In the genomic region with DNA sequence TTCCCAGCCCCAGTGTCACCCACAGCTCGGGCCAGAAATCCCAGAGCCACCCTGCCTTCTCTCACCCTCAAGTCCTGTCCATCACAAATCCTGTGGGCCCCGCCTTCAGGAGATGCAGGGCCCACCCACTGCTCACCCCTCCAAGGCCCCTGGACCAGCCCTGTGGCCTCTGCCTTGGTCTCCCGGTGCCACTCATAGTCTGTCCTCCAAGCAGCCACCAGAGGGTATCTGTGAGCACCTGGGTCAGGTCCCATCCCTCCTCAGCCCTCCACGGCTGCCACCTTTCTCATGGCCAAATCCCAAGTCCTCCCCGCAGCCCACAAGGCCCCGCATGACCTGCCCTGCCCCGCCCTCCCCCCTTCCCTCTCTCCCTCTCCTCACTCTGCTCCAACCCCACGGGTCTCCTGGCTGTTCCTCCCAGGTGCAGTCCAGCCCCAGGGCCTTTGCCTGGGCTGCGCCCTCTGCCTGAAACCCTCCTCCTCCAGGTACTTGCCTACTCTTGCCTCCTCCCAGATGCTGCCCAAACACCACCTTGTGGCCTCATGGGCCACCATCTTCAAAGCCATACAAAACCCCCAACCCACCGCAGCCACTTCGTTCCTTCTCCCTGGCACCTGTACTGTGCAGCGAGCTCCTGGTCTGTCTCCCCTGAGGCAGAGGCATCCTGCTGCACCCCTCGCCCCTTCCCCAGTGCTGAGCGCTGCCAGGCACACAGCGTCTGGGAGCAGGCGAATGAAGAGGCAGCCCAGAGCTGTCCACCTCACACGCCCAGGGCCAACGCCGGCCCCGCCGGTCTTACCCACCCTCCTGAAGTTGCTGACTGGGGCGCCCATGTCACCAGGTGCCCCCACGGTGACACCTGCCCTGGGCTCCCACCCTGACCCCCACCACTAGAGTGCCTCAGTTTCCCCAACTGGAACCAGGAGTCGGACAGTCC, we compare ENCODE assay signal across 9 cellular contexts. TPM values are rescaled to one million over a fixed set of nuclear protein-coding genes. Genes with fewer than 3 reads are reported as not detected.
DNase-seq lines count a peak whose midpoint lies in the region; ATAC-seq and TF ChIP-seq lines count a peak whose summit lies in the region.
"Had no signal": no experiment of that assay in that cellular context is flagged by ENCODE, and none has a peak within 500 bp of the region (broad histone marks: within the 10 kb centered on the region; RNA-seq: fewer than 3 reads in every experiment).

No MANE protein-coding gene starts in this region.

- no peak overlapping the region for H3K14ac ChIP-seq in H9 (ENCODE audit: insufficient read depth, low read length)

- peaks cover 3 to 26% (median 13%) of the 10 kb centered on the region in 4 donors for H3K4me1 Mint-ChIP-seq in CD4-positive, alpha-beta memory T cell
- H3K4me1 Mint-ChIP-seq in H9: peaks cover 5 to 19% of the 10 kb centered on the region in 2 experiments
- H3K4me1 Mint-ChIP-seq in activated B cell treated with CpG ODN at 0.5 μM for 24 hours: peaks cover 33% of the 10 kb centered on the region
- peaks cover 28% of the 10 kb centered on the region for H3K4me1 Mint-ChIP-seq in stimulated activated effector memory CD8-positive, alpha-beta T cell treated with anti-CD3 and anti-CD28 coated beads, Interleukin-12 subunit alpha, Interleukin-12 subunit beta, amount 100 ng/mL, for 72 hours

- H3K4me2 ChIP-seq in H9 (ENCODE audit: insufficient read depth, insufficient read length, low read length): no peak overlapping the region

- H2BK5ac ChIP-seq in H9 (ENCODE audit: insufficient read length, low read length): no peak overlapping the region

- H3K9me3 Mint-ChIP-seq in CD4-positive, alpha-beta memory T cell: peaks cover 0 to 2% (median 0%) of the 10 kb centered on the region in 8 donors
- H3K9me3 Mint-ChIP-seq in H9 (no peaks in the 10 kb centered on the region), activated B cell treated with CpG ODN at 0.5 μM for 24 hours (no peaks in the 10 kb centered on the region)
- no peaks in the 10 kb centered on the region for H3K9me3 Mint-ChIP-seq in stimulated activated effector memory CD8-positive, alpha-beta T cell treated with anti-CD3 and anti-CD28 coated beads, Interleukin-12 subunit alpha, Interleukin-12 subunit beta, amount 100 ng/mL, for 72 hours

- no peaks in the 10 kb centered on the region for H3K27me3 Mint-ChIP-seq in CD4-positive, alpha-beta memory T cell
- H3K27me3 Mint-ChIP-seq in H9 (ENCODE audit: low read depth): no peaks in the 10 kb centered on the region
- no peaks in the 10 kb centered on the region for H3K27me3 Mint-ChIP-seq in activated B cell treated with CpG ODN at 0.5 μM for 24 hours

- H3K9me3 ChIP-seq in CD4-positive, alpha-beta memory T cell (ENCODE audit: control insufficient read depth in 1 of 2, low read length in 2 of 2): no peaks in the 10 kb centered on the region
- H3K9me3 ChIP-seq in H9 (ENCODE audit: control insufficient read depth, low read depth, low read length): no peaks in the 10 kb centered on the region
- H3K9me3 ChIP-seq: upper lobe of left lung had no signal

- H3K27me3 ChIP-seq in CD4-positive, alpha-beta memory T cell (ENCODE audit: insufficient read depth, low read length): no peaks in the 10 kb centered on the region
- no peaks in the 10 kb centered on the region for H3K27me3 ChIP-seq in H9 (ENCODE audit: insufficient read depth, low read length)
- H3K27me3 ChIP-seq: upper lobe of left lung had no signal

- peak; percentile 72 for ATAC-seq in activated B cell treated with CpG ODN at 0.5 μM for 24 hours (ENCODE audit: low read depth)
- peak; percentile 65 for ATAC-seq in stimulated activated effector memory CD8-positive, alpha-beta T cell treated with anti-CD3 and anti-CD28 coated beads, Interleukin-12 subunit alpha, Interleukin-12 subunit beta, amount 100 ng/mL, for 72 hours
- ATAC-seq in omental fat pad (ENCODE audit: low FRiP score): no peak

- H3K18ac ChIP-seq in H9 (ENCODE audit: insufficient read length, low read depth, low read length): no peak overlapping the region

- TF ChIP-seq CTCF in H9 (conservative IDR thresholded peaks at IDR 0.05) (peak; percentile 65), activated B cell treated with CpG ODN at 0.5 μM for 24 hours (IDR thresholded peaks at IDR 0.05) (no peak), omental fat pad (IDR thresholded peaks at IDR 0.05) (no peak)

- no peak overlapping the region for H2AK5ac ChIP-seq in H9 (ENCODE audit: insufficient read length, low read length)

- H3K27ac ChIP-seq in CD4-positive, alpha-beta memory T cell (ENCODE audit: low read depth, low read length): no peak overlapping the region
- no peak overlapping the region for H3K27ac ChIP-seq in H9 (ENCODE audit: insufficient read length, low read depth, low read length)
- H3K27ac ChIP-seq: upper lobe of left lung had no signal

- no peak overlapping the region for H2BK20ac ChIP-seq in H9 (ENCODE audit: low read depth, low read length, poor library complexity, severe bottlenecking)

- no peaks in the 10 kb centered on the region for H3K79me2 ChIP-seq in H9 (ENCODE audit: insufficient read depth, low read length)

- no peak overlapping the region for H4K5ac ChIP-seq in H9 (ENCODE audit: insufficient read length, low read depth, low read length)

- no peak overlapping the region for H2BK120ac ChIP-seq in H9 (ENCODE audit: low read depth, low read length, poor library complexity, severe bottlenecking)

- H3K4me1 ChIP-seq in CD4-positive, alpha-beta memory T cell (ENCODE audit: insufficient read depth, low read length): peaks cover 12% of the 10 kb centered on the region
- no peaks in the 10 kb centered on the region for H3K4me1 ChIP-seq in H9 (ENCODE audit: insufficient read depth, low read length)
- H3K4me1 ChIP-seq: upper lobe of left lung had no signal

- no peak overlapping the region for H2BK12ac ChIP-seq in H9 (ENCODE audit: insufficient read length, low read depth, low read length)

- H4K8ac ChIP-seq in H9 (replicated peaks; ENCODE audit: insufficient read length, low read depth, low read length): no peak overlapping the region

- CTCF ChIA-PET in CD4-positive, alpha-beta memory T cell (lab: Charles Lee; ENCODE audit: partially characterized antibody): interaction anchor here (0.5 to 1.1 kb wide), 2 partner anchors 54 to 275 kb away, joined by 3 to 5 read pairs; no protein-coding TSS in a partner anchor
- CTCF ChIA-PET in activated B cell treated with CpG ODN at 0.5 μM for 24 hours (lab: Charles Lee): interaction anchor here (0.7 to 3.3 kb wide), 2 partner anchors 54 to 55 kb away, joined by 3 to 19 read pairs; no protein-coding TSS in a partner anchor

- intact Hi-C loops in CD4-positive, alpha-beta memory T cell (cut with micrococcal nuclease): no loop called here
- intact Hi-C loops in activated B cell treated with CpG ODN at 0.5 μM for 24 hours (cut with micrococcal nuclease): loop anchor here (1.0 kb wide), 1 partner anchor 54 kb away; no protein-coding TSS in a partner anchor

- H4K20me1 ChIP-seq in H9 (ENCODE audit: control insufficient read depth, insufficient read depth, insufficient read length): no peaks in the 10 kb centered on the region

- no peak overlapping the region for H2BK15ac ChIP-seq in H9 (ENCODE audit: low read depth, low read length)

- H3K4ac ChIP-seq in H9 (ENCODE audit: low read depth, low read length): no peak overlapping the region

- H3K56ac ChIP-seq in H9 (ENCODE audit: insufficient read length, low read depth, low read length): no peak overlapping the region

- no peak overlapping the region for H3K9ac ChIP-seq in H9 (ENCODE audit: extremely low read depth, insufficient read length, low read length)

- peak overlapping the region in 1 of 8 donors; percentile 13 for H3K4me3 Mint-ChIP-seq in CD4-positive, alpha-beta memory T cell
- H3K4me3 Mint-ChIP-seq in H9 (no peak overlapping the region; a peak in 1 of 5 replicates), activated B cell treated with CpG ODN at 0.5 μM for 24 hours (no peak overlapping the region)
- H3K4me3 Mint-ChIP-seq in stimulated activated effector memory CD8-positive, alpha-beta T cell treated with anti-CD3 and anti-CD28 coated beads, Interleukin-12 subunit alpha, Interleukin-12 subunit beta, amount 100 ng/mL, for 72 hours: no peak overlapping the region

- POLR2A ChIA-PET in CD4-positive, alpha-beta memory T cell (lab: Charles Lee; ENCODE audit: partially characterized antibody): no interaction called here
- POLR2A ChIA-PET in activated B cell treated with CpG ODN at 0.5 μM for 24 hours (lab: Charles Lee): interaction anchor here (1.6 kb wide), 1 partner anchor 34 kb away, joined by 8 read pairs; the partner anchor contains the start of gene TCF3

- no peak overlapping the region for H3K4me3 ChIP-seq in CD4-positive, alpha-beta memory T cell (ENCODE audit: low read length in 2 of 2)
- H3K4me3 ChIP-seq: upper lobe of left lung had no signal

- peaks cover 4% of the 10 kb centered on the region for H3K79me1 ChIP-seq in H9 (ENCODE audit: insufficient read depth, low read depth, low read length, poor library complexity, severe bottlenecking)

- no peak overlapping the region for H2AFZ ChIP-seq in H9 (ENCODE audit: low read length)

- H4K91ac ChIP-seq in H9 (ENCODE audit: insufficient read length, low read depth, low read length): no peak overlapping the region

- peaks cover 12% of the 10 kb centered on the region for H3K36me3 ChIP-seq in CD4-positive, alpha-beta memory T cell (ENCODE audit: insufficient read depth, low read length)

- H3K36me3 Mint-ChIP-seq in CD4-positive, alpha-beta memory T cell: peaks cover 19 to 33% of the 10 kb centered on the region in 2 donors
- H3K36me3 Mint-ChIP-seq in H9 (ENCODE audit: insufficient read depth in 1 of 3, low read depth in 3 of 3): peaks cover 45 to 76% (median 76%) of the 10 kb centered on the region in 3 experiments; a peak in 6 of 7 replicates
- peaks cover 63% of the 10 kb centered on the region for H3K36me3 Mint-ChIP-seq in activated B cell treated with CpG ODN at 0.5 μM for 24 hours (ENCODE audit: low read depth)
- H3K36me3 Mint-ChIP-seq in stimulated activated effector memory CD8-positive, alpha-beta T cell treated with anti-CD3 and anti-CD28 coated beads, Interleukin-12 subunit alpha, Interleukin-12 subunit beta, amount 100 ng/mL, for 72 hours: peaks cover 66% of the 10 kb centered on the region

- H3K27ac Mint-ChIP-seq in CD4-positive, alpha-beta memory T cell: peak overlapping the region in 5 of 7 donors; percentile 25 to 85 (median 62)
- H3K27ac Mint-ChIP-seq in H9 (peak overlapping the region in 2 of 3 experiments; percentile 86 to 91; a peak in 4 of 7 replicates), activated B cell treated with CpG ODN at 0.5 μM for 24 hours (peak overlapping the region; percentile 70)
- H3K27ac Mint-ChIP-seq in stimulated activated effector memory CD8-positive, alpha-beta T cell treated with anti-CD3 and anti-CD28 coated beads, Interleukin-12 subunit alpha, Interleukin-12 subunit beta, amount 100 ng/mL, for 72 hours: peak overlapping the region; percentile 87

- whole genome bisulfite sequencing in H9 (ENCODE audit: extremely low coverage, insufficient read length, low lambda C conversion rate): no CpG with 5 or more reads among the region's 24 CpGs

- no peak overlapping the region for H3T11ph ChIP-seq in H9 (ENCODE audit: low read length)

- peak in 1 of 5 donors; percentile 39 for DNase-seq in CD4-positive, alpha-beta memory T cell
- peak; percentile 83 for DNase-seq in H9
- no peak for DNase-seq in activated B cell treated with CpG ODN at 0.5 μM for 24 hours
- DNase-seq in glomerular visceral epithelial cell (ENCODE audit: extremely low spot score): peak; percentile 47
- no peak for DNase-seq in stimulated activated effector memory CD8-positive, alpha-beta T cell treated with anti-CD3 and anti-CD28 coated beads, Interleukin-12 subunit alpha, Interleukin-12 subunit beta, amount 100 ng/mL, for 72 hours (ENCODE audit: low spot score in 2 of 2)
- DNase-seq in retina: no peak
- DNase-seq in kidney glomerular epithelial cell (lab: John Stamatoyannopoulos, UW): no peak
- DNase-seq in omental fat pad (ENCODE audit: low spot score): no peak

- no peak overlapping the region for H3K23ac ChIP-seq in H9 (ENCODE audit: insufficient read length, low read depth, low read length)

- no peaks in the 10 kb centered on the region for H3K23me2 ChIP-seq in H9 (ENCODE audit: insufficient read length, low read depth, low read length, poor library complexity, severe bottlenecking)

RNA-seq across cellular contexts. Expression of gene UQCR11, which starts 13.2 kb away (rescaled TPM):
- total RNA-seq in CD4-positive, alpha-beta memory T cell: 100 to 1,000 TPM; 157 to 158 TPM
- polyA plus RNA-seq in CD4-positive, alpha-beta memory T cell: 100 to 1,000 TPM; 623 to 668 TPM
- total RNA-seq in H9 (2021): 166 and 174 TPM in 2 replicates
- total RNA-seq in activated B cell treated with CpG ODN at 0.5 μM for 24 hours: 117 and 141 TPM in 2 replicates
- total RNA-seq in omental fat pad: 10 to 100 TPM; 56.6 to 83.2 (median 64.6) TPM

RNA-seq across cellular contexts. Expression of gene MBD3, which starts 25.8 kb away (rescaled TPM):
- 10 to 100 TPM; 56.9 to 62.8 TPM for total RNA-seq in CD4-positive, alpha-beta memory T cell
- 10 to 100 TPM in 1 of 2 donors, 1 to 10 TPM in 1; 3.9 to 12.2 TPM for polyA plus RNA-seq in CD4-positive, alpha-beta memory T cell
- total RNA-seq in H9 (2021) (126 and 128 TPM in 2 replicates), activated B cell treated with CpG ODN at 0.5 μM for 24 hours (91.9 and 96.9 TPM in 2 replicates), omental fat pad (100 to 1,000 TPM in 1 of 4 donors, 10 to 100 TPM in 3; 71.1 to 100 (median 78.3) TPM)

RNA-seq across cellular contexts. Expression of gene TCF3, which starts 34.0 kb away (rescaled TPM):
- 10 to 100 TPM; 72.0 to 75.7 TPM for total RNA-seq in CD4-positive, alpha-beta memory T cell
- 10 to 100 TPM in 1 of 2 donors, 1 to 10 TPM in 1; 1.8 to 13.3 TPM for polyA plus RNA-seq in CD4-positive, alpha-beta memory T cell
- total RNA-seq in H9 (2021) (304 TPM in 2 replicates), activated B cell treated with CpG ODN at 0.5 μM for 24 hours (139 and 143 TPM in 2 replicates), omental fat pad (10 to 100 TPM; 24.2 to 46.6 (median 40.4) TPM)

RNA-seq across cellular contexts. Expression of gene MEX3D, which starts 50.3 kb away (rescaled TPM):
- 1 to 10 TPM; 4.5 to 4.9 TPM for total RNA-seq in CD4-positive, alpha-beta memory T cell
- polyA plus RNA-seq in CD4-positive, alpha-beta memory T cell: under 1 TPM in 1 of 2 donors, not detected in 1; 0.16 TPM
- total RNA-seq in H9 (2021) (70.4 and 75.9 TPM in 2 replicates), activated B cell treated with CpG ODN at 0.5 μM for 24 hours (2.1 and 2.5 TPM in 2 replicates), omental fat pad (10 to 100 TPM in 1 of 4 donors, 1 to 10 TPM in 3; 3.3 to 10.2 (median 7.7) TPM)

Comparison
In these comparisons a context has a peak if more than half of its experiments do, and no peak if none do; other contexts are left out.
1. DNase-seq: peak in H9 (single experiment) and glomerular visceral epithelial cell (single experiment); none in activated B cell treated with CpG ODN at 0.5 μM for 24 hours (single experiment), stimulated activated effector memory CD8-positive, alpha-beta T cell treated with anti-CD3 and anti-CD28 coated beads, Interleukin-12 subunit alpha, Interleukin-12 subunit beta, amount 100 ng/mL, for 72 hours (0 of 2), retina (single experiment), kidney glomerular epithelial cell (single experiment) and omental fat pad (single experiment).
2. Peak in every context shown above with its lines, with median percentiles within 50 percentile points of each other: H3K27ac Mint-ChIP-seq.